18 cellular contexts compared by ENCODE assay signal in the genomic region with DNA sequence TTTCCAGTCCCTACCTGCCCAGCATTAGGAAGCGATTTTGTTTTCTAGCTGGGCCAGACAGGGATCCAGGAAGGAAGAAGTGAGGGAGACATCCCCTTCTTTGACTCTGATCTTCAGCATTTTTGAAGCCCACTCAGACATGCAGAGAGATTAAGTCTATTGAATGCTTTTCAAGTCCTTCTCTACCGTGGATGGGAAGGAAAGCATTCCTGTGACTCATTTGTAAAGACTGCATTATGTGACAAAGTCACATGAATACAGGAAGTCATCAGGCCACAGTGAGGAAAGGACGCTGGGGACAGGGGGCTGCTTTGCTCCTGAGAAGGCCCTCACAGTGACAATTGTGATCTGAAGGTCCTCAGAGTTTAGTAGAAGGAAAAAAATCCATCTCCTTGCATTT.
DNase-seq lines count a peak whose midpoint lies in the region; ATAC-seq and TF ChIP-seq lines count a peak whose summit lies in the region.
"Had no signal": no experiment of that assay in that cellular context is flagged by ENCODE, and none has a peak within 500 bp of the region (broad histone marks: within the 10 kb centered on the region; RNA-seq: fewer than 3 reads in every experiment).

No MANE protein-coding gene starts in this region.

- no peak overlapping the region for H3K4me3 Mint-ChIP-seq in endodermal cell
- H3K4me3 Mint-ChIP-seq: activated CD4-positive, alpha-beta T cell treated with anti-CD3 and anti-CD28 coated beads, Interleukin-2, amount 10 ng/mL, durations not matched to agents 7 days and 5 days; CD8-positive, alpha-beta T cell had no signal

- H3K27ac ChIP-seq in endodermal cell (ENCODE audit: low read depth, low read length) (no peak overlapping the region), breast epithelium (no peak overlapping the region), OCI-LY7 (ENCODE audit: low read depth, low read length, poor library complexity, severe bottlenecking) (no peak overlapping the region)
- no peak overlapping the region for H3K27ac ChIP-seq in effector memory CD4-positive, alpha-beta T cell (ENCODE audit: insufficient read depth, low read length, poor library complexity, severe bottlenecking)
- H3K27ac ChIP-seq: dorsolateral prefrontal cortex, gastrocnemius medialis, thoracic aorta had no signal

- H3K36me3 ChIP-seq in NT2/D1 (ENCODE audit: insufficient read depth, insufficient read length, low read length) (no peaks in the 10 kb centered on the region), endodermal cell (ENCODE audit: control insufficient read depth, insufficient read depth, low read length) (no peaks in the 10 kb centered on the region), neuron (ENCODE audit: insufficient read depth, low read length) (no peaks in the 10 kb centered on the region), breast epithelium (no peaks in the 10 kb centered on the region), OCI-LY7 (ENCODE audit: insufficient read depth, low read length) (no peaks in the 10 kb centered on the region)
- no peaks in the 10 kb centered on the region for H3K36me3 ChIP-seq in effector memory CD4-positive, alpha-beta T cell (ENCODE audit: control insufficient read depth, insufficient read depth, low read length)
- H3K36me3 ChIP-seq: gastrocnemius medialis, thoracic aorta had no signal

- no peak for ATAC-seq in HG02885 (IDR thresholded peaks at IDR 0.05; ENCODE audit: poor library complexity, unreplicated experiment)
- ATAC-seq: CD8-positive, alpha-beta T cell; esophagus mucosa; gastrocnemius medialis had no signal

- BruUV-seq in OCI-LY7 (replicated peaks; lab: Mats Ljungman, UMichigan): no TSS peak

- no peaks in the 10 kb centered on the region for H4K20me1 ChIP-seq in OCI-LY7 (ENCODE audit: insufficient read depth, low read length)

- no peak for TF ChIP-seq POLR2A in breast epithelium (IDR thresholded peaks at IDR 0.05)

- no peaks in the 10 kb centered on the region for H3K9me2 ChIP-seq in OCI-LY7 (ENCODE audit: insufficient read depth, low read length)

- DNase-seq in ELR (ENCODE audit: low read depth) (peak; percentile 3), NT2/D1 (ENCODE audit: low read depth, low spot score) (peak; percentile 46), endodermal cell (peak; percentile 72), breast epithelium (ENCODE audit: low spot score in 2 of 2) (no peak), OCI-LY7 (ENCODE audit: low spot score) (no peak)
- DNase-seq in effector memory CD4-positive, alpha-beta T cell: no peak
- DNase-seq: activated CD4-positive, alpha-beta T cell treated with anti-CD3 and anti-CD28 coated beads, Interleukin-2, amount 10 ng/mL, durations not matched to agents 7 days and 5 days; activated CD8-positive, alpha-beta memory T cell treated with anti-CD3 and anti-CD28 coated beads, Interleukin-2, amount 50 U/mL, for 4 hours; activated effector memory CD4-positive, alpha-beta T cell treated with Interleukin-2 at 50 U/mL for 16 hours; CD8-positive, alpha-beta T cell; dorsolateral prefrontal cortex; gastrocnemius medialis; IMR-90; NCI-H1694 had no signal

- no peaks in the 10 kb centered on the region for H3K9me3 ChIP-seq in NT2/D1 (ENCODE audit: insufficient read depth, low read length)
- H3K9me3 ChIP-seq in endodermal cell (ENCODE audit: control insufficient read depth, low read length): no peaks in the 10 kb centered on the region
- H3K9me3 ChIP-seq in neuron (ENCODE audit: low read length): no peaks in the 10 kb centered on the region
- no peaks in the 10 kb centered on the region for H3K9me3 ChIP-seq in effector memory CD4-positive, alpha-beta T cell (ENCODE audit: control insufficient read depth, low read length)
- no peaks in the 10 kb centered on the region for H3K9me3 ChIP-seq in breast epithelium
- no peaks in the 10 kb centered on the region for H3K9me3 ChIP-seq in OCI-LY7 (ENCODE audit: low read length)
- H3K9me3 ChIP-seq: gastrocnemius medialis, thoracic aorta had no signal

- WGBS in endodermal cell (ENCODE audit: insufficient coverage in 1 of 2, insufficient read length in 1 of 2), 2 experiments: 23 to 29% methylated on average over 1 to 3 of the region's 3 CpGs

- CTCF ChIA-PET in OCI-LY7 (lab: Charles Lee; ENCODE audit: unreplicated experiment): no interaction called here

- H3K9me3 Mint-ChIP-seq in endodermal cell: no peaks in the 10 kb centered on the region
- H3K9me3 Mint-ChIP-seq: activated CD4-positive, alpha-beta T cell treated with anti-CD3 and anti-CD28 coated beads, Interleukin-2, amount 10 ng/mL, durations not matched to agents 7 days and 5 days; CD8-positive, alpha-beta T cell had no signal

- no peaks in the 10 kb centered on the region for H3K27me3 Mint-ChIP-seq in endodermal cell (ENCODE audit: insufficient read depth)
- H3K27me3 Mint-ChIP-seq: activated CD4-positive, alpha-beta T cell treated with anti-CD3 and anti-CD28 coated beads, Interleukin-2, amount 10 ng/mL, durations not matched to agents 7 days and 5 days had no signal

- no peak overlapping the region for H3K4me2 ChIP-seq in OCI-LY7 (ENCODE audit: low read length)

- TF ChIP-seq CTCF in endodermal cell (conservative IDR thresholded peaks at IDR 0.05) (no peak), breast epithelium (IDR thresholded peaks at IDR 0.05) (no peak), OCI-LY7 (conservative IDR thresholded peaks at IDR 0.05; ENCODE audit: low read length) (no peak)

- intact Hi-C loops in breast epithelium (cut with DNase I; ENCODE audit: low total_unique reads) (no loop called here), OCI-LY7 (cut with micrococcal nuclease; ENCODE audit: unreplicated experiment) (no loop called here)

- no peaks in the 10 kb centered on the region for H3K27me3 ChIP-seq in NT2/D1 (ENCODE audit: insufficient read depth, insufficient read length)
- H3K27me3 ChIP-seq in endodermal cell (ENCODE audit: control insufficient read depth, insufficient read depth, low read length, poor library complexity, severe bottlenecking): no peaks in the 10 kb centered on the region
- H3K27me3 ChIP-seq in neuron (ENCODE audit: insufficient read depth, low read length): no peaks in the 10 kb centered on the region
- no peaks in the 10 kb centered on the region for H3K27me3 ChIP-seq in effector memory CD4-positive, alpha-beta T cell (replicated peaks; ENCODE audit: control insufficient read depth, insufficient read depth, low read length, poor library complexity, severe bottlenecking)
- H3K27me3 ChIP-seq in breast epithelium: no peaks in the 10 kb centered on the region
- H3K27me3 ChIP-seq: gastrocnemius medialis had no signal

- no peaks in the 10 kb centered on the region for H3K79me2 ChIP-seq in OCI-LY7 (ENCODE audit: insufficient read depth, low read depth, low read length)

- H3K4me3 ChIP-seq in NT2/D1 (ENCODE audit: insufficient read length, low read depth) (no peak overlapping the region), endodermal cell (ENCODE audit: low read length) (no peak overlapping the region), neuron (ENCODE audit: low read length) (no peak overlapping the region), breast epithelium (no peak overlapping the region), OCI-LY7 (ENCODE audit: low read depth, low read length, poor library complexity, severe bottlenecking) (no peak overlapping the region)
- no peak overlapping the region for H3K4me3 ChIP-seq in effector memory CD4-positive, alpha-beta T cell (ENCODE audit: insufficient read depth, low read depth, low read length, poor library complexity, severe bottlenecking)
- H3K4me3 ChIP-seq: dorsolateral prefrontal cortex, gastrocnemius medialis, thoracic aorta had no signal

- peak overlapping the region; percentile 82 for H2AFZ ChIP-seq in neuron (ENCODE audit: low read depth, low read length)
- no peak overlapping the region for H2AFZ ChIP-seq in OCI-LY7 (ENCODE audit: low read length)

- peaks cover 5% of the 10 kb centered on the region for H3K4me1 Mint-ChIP-seq in endodermal cell
- H3K4me1 Mint-ChIP-seq: activated CD4-positive, alpha-beta T cell treated with anti-CD3 and anti-CD28 coated beads, Interleukin-2, amount 10 ng/mL, durations not matched to agents 7 days and 5 days had no signal

- no peaks in the 10 kb centered on the region for H3K36me3 Mint-ChIP-seq in endodermal cell (ENCODE audit: low read depth)
- H3K36me3 Mint-ChIP-seq: CD8-positive, alpha-beta T cell had no signal

- H3K27ac Mint-ChIP-seq in endodermal cell: peak overlapping the region; percentile 56
- H3K27ac Mint-ChIP-seq: activated CD4-positive, alpha-beta T cell treated with anti-CD3 and anti-CD28 coated beads, Interleukin-2, amount 10 ng/mL, durations not matched to agents 7 days and 5 days; CD8-positive, alpha-beta T cell had no signal

- H3K9ac ChIP-seq in NT2/D1 (ENCODE audit: insufficient read length, low read depth): no peak overlapping the region
- no peak overlapping the region for H3K9ac ChIP-seq in endodermal cell (ENCODE audit: extremely low read depth, low read length, poor library complexity, severe bottlenecking)

- POLR2A ChIA-PET in OCI-LY7 (lab: Charles Lee): no interaction called here

- H3K4me1 ChIP-seq in NT2/D1 (ENCODE audit: insufficient read depth, insufficient read length) (no peaks in the 10 kb centered on the region), endodermal cell (ENCODE audit: control insufficient read depth, insufficient read depth, low read length) (no peaks in the 10 kb centered on the region), neuron (ENCODE audit: insufficient read depth, low read length) (peaks cover 11% of the 10 kb centered on the region), breast epithelium (no peaks in the 10 kb centered on the region), OCI-LY7 (ENCODE audit: insufficient read depth, low read length, poor library complexity, severe bottlenecking) (no peaks in the 10 kb centered on the region)
- no peaks in the 10 kb centered on the region for H3K4me1 ChIP-seq in effector memory CD4-positive, alpha-beta T cell (ENCODE audit: control insufficient read depth, insufficient read depth, low read length, poor library complexity, severe bottlenecking)
- H3K4me1 ChIP-seq: gastrocnemius medialis had no signal

Comparison
In these comparisons a context has a peak if more than half of its experiments do, and no peak if none do; other contexts are left out.
1. DNase-seq: peak in ELR (single experiment), NT2/D1 (single experiment) and endodermal cell (single experiment); none in effector memory CD4-positive, alpha-beta T cell (0 of 3), breast epithelium (0 of 2) and OCI-LY7 (single experiment).